In the genomic region with DNA sequence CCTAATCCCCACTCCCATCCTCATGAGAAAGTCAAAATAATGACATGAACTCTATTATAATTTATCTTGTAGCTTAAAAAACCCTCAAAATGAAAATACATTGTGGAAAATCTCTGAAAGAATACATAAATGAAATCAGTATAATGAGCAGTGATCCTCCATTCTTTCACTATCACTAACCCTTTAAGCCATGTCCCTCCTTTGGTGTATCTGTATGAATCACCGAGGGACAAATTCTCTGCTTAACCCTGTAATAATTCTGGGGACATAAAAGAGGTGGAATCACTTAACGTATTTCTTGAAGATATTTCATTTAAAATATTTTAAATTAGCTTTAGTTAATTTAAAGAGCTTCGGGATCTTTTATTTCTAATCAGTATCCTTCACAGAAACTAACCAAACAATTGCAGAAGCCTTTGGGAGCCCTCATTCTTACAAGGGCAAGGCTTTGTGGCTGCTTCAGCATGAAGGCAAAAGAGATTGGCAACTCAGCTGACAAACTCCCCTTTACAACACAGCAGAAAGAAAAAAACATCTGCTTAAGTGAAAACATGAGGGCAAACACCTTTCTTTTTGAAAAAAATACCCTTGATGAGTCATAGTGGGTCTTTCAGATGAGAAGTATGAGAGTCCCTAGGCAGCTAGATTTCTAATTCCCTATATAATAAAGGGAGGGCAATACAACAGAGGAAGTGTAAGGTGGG, we compare ENCODE assay signal across 12 cellular contexts. TPM values are rescaled to one million over a fixed set of nuclear protein-coding genes. Genes with fewer than 3 reads are reported as not detected.
A peak's percentile ranks its signal among the peaks of the same experiment; 100 is the strongest.
DNase-seq lines count a peak whose midpoint lies in the region; ATAC-seq, FAIRE-seq and TF ChIP-seq lines count a peak whose summit lies in the region.
"Had no signal": no experiment of that assay in that cellular context is flagged by ENCODE, and none has a peak within 500 bp of the region (broad histone marks: within the 10 kb centered on the region; RNA-seq: fewer than 3 reads in every experiment).

No MANE protein-coding gene starts in this region.

- H3K56ac ChIP-seq in IMR-90 (ENCODE audit: extremely low read depth, insufficient read depth, low read length), result no peak overlapping the region

- H3K27ac Mint-ChIP-seq in activated CD4-positive, alpha-beta T cell treated with anti-CD3 and anti-CD28 coated beads, Interleukin-2, amount 10 ng/mL, durations not matched to agents 24 days and 14 days, result no peak overlapping the region

- H3K4me2 ChIP-seq in IMR-90 (ENCODE audit: low read depth, low read length), result no peak overlapping the region

- H3K4ac ChIP-seq in IMR-90 (ENCODE audit: low read depth, low read length), result no peak overlapping the region

- H3K79me1 ChIP-seq in IMR-90 (ENCODE audit: low read depth in 1 of 2, low read length in 2 of 2), result no peaks in the 10 kb centered on the region

- no peak overlapping the region for H3K27ac ChIP-seq in IMR-90 (ENCODE audit: insufficient read depth, low read length)
- H3K27ac ChIP-seq: C4-2B, colonic mucosa had no signal

- no peaks in the 10 kb centered on the region for H3K27me3 ChIP-seq in IMR-90 (ENCODE audit: control insufficient read depth, insufficient read depth, low read length)
- H3K27me3 ChIP-seq: colonic mucosa had no signal

- H3K9me1 ChIP-seq in IMR-90 (ENCODE audit: insufficient read depth, low read length), result no peaks in the 10 kb centered on the region

- H3K9me3 Mint-ChIP-seq in activated CD4-positive, alpha-beta T cell treated with anti-CD3 and anti-CD28 coated beads, Interleukin-2, amount 10 ng/mL, durations not matched to agents 24 days and 14 days, result no peaks in the 10 kb centered on the region

- CTCF ChIA-PET in IMR-90 (lab: Yijun Ruan, JAX), result no interaction called here

- dilution Hi-C loops in IMR-90 (cut with HindIII; ENCODE audit: low sequenced_read_pairs, unreplicated experiment), result no loop called here

- BruUV-seq in IMR-90 (replicated peaks; lab: Mats Ljungman, UMichigan), result no TSS peak

- intact Hi-C loops in IMR-90 (cut with micrococcal nuclease), result no loop called here
- intact Hi-C loops in activated CD4-positive, alpha-beta T cell treated with anti-CD3 and anti-CD28 coated beads, Interleukin-2, amount 10 ng/mL, durations not matched to agents 24 days and 14 days (cut with micrococcal nuclease), result no loop called here

- no peaks in the 10 kb centered on the region; the same call in 1 of the 2 replicates for H3K4me1 ChIP-seq in IMR-90 (ENCODE audit: control insufficient read depth, insufficient read depth, low read length)
- H3K4me1 ChIP-seq: colonic mucosa had no signal

- no peak overlapping the region for H2BK15ac ChIP-seq in IMR-90 (ENCODE audit: low read depth, low read length)

- no peaks in the 10 kb centered on the region for H3K36me3 ChIP-seq in IMR-90 (ENCODE audit: control insufficient read depth, insufficient read depth, low read length)
- H3K36me3 ChIP-seq: colonic mucosa had no signal

- in situ Hi-C loops in IMR-90 (cut with MboI; ENCODE audit: low sequenced_read_pairs), result no loop called here

- POLR2A ChIA-PET in IMR-90 (lab: Charles Lee; ENCODE audit: unreplicated experiment), result no interaction called here

- no peak overlapping the region for H3K4me3 Mint-ChIP-seq in activated CD4-positive, alpha-beta T cell treated with anti-CD3 and anti-CD28 coated beads, Interleukin-2, amount 10 ng/mL, durations not matched to agents 24 days and 14 days

- H2AFZ ChIP-seq in IMR-90 (replicated peaks; ENCODE audit: low read length, poor library complexity), result no peak overlapping the region

- no peak overlapping the region for H4K8ac ChIP-seq in IMR-90 (ENCODE audit: low read depth in 2 of 2, low read length in 2 of 2)

- no peak overlapping the region for H3K18ac ChIP-seq in IMR-90 (ENCODE audit: low read depth, low read length)

- no CpG with 5 or more reads among the region's 3 CpGs for WGBS in IMR-90 (ENCODE audit: extremely low coverage in 2 of 2, insufficient read length in 1 of 2), 2 experiments

- H3K14ac ChIP-seq in IMR-90 (replicated peaks; ENCODE audit: low read depth, low read length), result no peak overlapping the region

- H2BK20ac ChIP-seq in IMR-90 (ENCODE audit: low read depth, low read length), result no peak overlapping the region

- H2AK5ac ChIP-seq in IMR-90 (ENCODE audit: low read depth, low read length), result no peak overlapping the region

- no peak overlapping the region for H3K9ac ChIP-seq in IMR-90 (ENCODE audit: low read depth, low read length)

- no peak overlapping the region for H2BK5ac ChIP-seq in IMR-90 (ENCODE audit: low read depth, low read length, poor library complexity, severe bottlenecking)

- H3K4me3 ChIP-seq in IMR-90 (ENCODE audit: insufficient read depth, low read depth, low read length), result no peak overlapping the region
- H3K4me3 ChIP-seq: colonic mucosa had no signal

- no peak overlapping the region for H3K23ac ChIP-seq in IMR-90 (ENCODE audit: low read depth, low read length)

- no peak overlapping the region for H4K5ac ChIP-seq in IMR-90 (ENCODE audit: low read depth, low read length)

- no peaks in the 10 kb centered on the region for H3K36me3 Mint-ChIP-seq in activated CD4-positive, alpha-beta T cell treated with anti-CD3 and anti-CD28 coated beads, Interleukin-2, amount 10 ng/mL, durations not matched to agents 24 days and 14 days (ENCODE audit: low read depth)

- ATAC-seq in GM19372 (IDR thresholded peaks at IDR 0.05; ENCODE audit: low read depth, unreplicated experiment), result peak; percentile 93
- peak; percentile 92 for ATAC-seq in HG02870 (IDR thresholded peaks at IDR 0.05; ENCODE audit: unreplicated experiment)
- no peak for ATAC-seq in IMR-90 (ENCODE audit: low read depth)
- ATAC-seq: HCT116 had no signal

- TF ChIP-seq POLR2A in GM12891 (IDR thresholded peaks at IDR 0.05; ENCODE audit: low read depth, low read length) (no peak), IMR-90 (IDR thresholded peaks at IDR 0.05; ENCODE audit: low read depth, low read length) (no peak), H54 (IDR thresholded peaks at IDR 0.05; ENCODE audit: low read depth, low read length) (no peak)

- no peaks in the 10 kb centered on the region for H3K9me3 ChIP-seq in IMR-90 (ENCODE audit: control insufficient read depth, insufficient read depth, low read length)
- H3K9me3 ChIP-seq: colonic mucosa had no signal

- FAIRE-seq in GM12891 (lab: Jason Lieb, UNC) (no peak), H54 (lab: Jason Lieb, UNC) (no peak)

- no peak for TF ChIP-seq RAD21 in IMR-90 (IDR thresholded peaks at IDR 0.05; ENCODE audit: low read length)

- H2BK120ac ChIP-seq in IMR-90 (ENCODE audit: low read depth, low read length), result no peak overlapping the region

- TF ChIP-seq CTCF in IMR-90 (conservative IDR thresholded peaks at IDR 0.05; ENCODE audit: low read depth, low read length), result no peak

- peaks cover 3% of the 10 kb centered on the region for H3K4me1 Mint-ChIP-seq in activated CD4-positive, alpha-beta T cell treated with anti-CD3 and anti-CD28 coated beads, Interleukin-2, amount 10 ng/mL, durations not matched to agents 24 days and 14 days

- no peak overlapping the region for H2AK9ac ChIP-seq in IMR-90 (replicated peaks; ENCODE audit: low read depth, low read length, poor library complexity)

- H4K91ac ChIP-seq in IMR-90 (ENCODE audit: insufficient read depth, low read depth, low read length), result no peak overlapping the region

- no peak for DNase-seq in GM12891 (ENCODE audit: insufficient read length, low spot score)
- DNase-seq in IMR-90, result peak; percentile 18
- DNase-seq in H54 (ENCODE audit: insufficient read length, low spot score), result no peak
- DNase-seq in activated CD4-positive, alpha-beta T cell treated with anti-CD3 and anti-CD28 coated beads, Interleukin-2, amount 10 ng/mL, durations not matched to agents 24 days and 14 days, result no peak
- no peak for DNase-seq in activated effector memory CD4-positive, alpha-beta T cell treated with Interleukin-2 at 50 U/mL for 16 hours
- DNase-seq in HuH-7.5 (ENCODE audit: low spot score), result no peak
- DNase-seq: colonic mucosa, NCI-H187 treated with DMSO at 0.1 percent for 48 hours had no signal

- no peaks in the 10 kb centered on the region for H4K20me1 ChIP-seq in IMR-90 (ENCODE audit: insufficient read depth, low read length)

- peaks cover 2% of the 10 kb centered on the region for H3K27me3 Mint-ChIP-seq in activated CD4-positive, alpha-beta T cell treated with anti-CD3 and anti-CD28 coated beads, Interleukin-2, amount 10 ng/mL, durations not matched to agents 24 days and 14 days

TF ChIP-seq in GM12891, 5 proteins besides CTCF, POLR2A, EP300 and RAD21:
- TF ChIP-seq POU2F2 (IDR thresholded peaks at IDR 0.05; ENCODE audit: low read depth, low read length), result no peak
- TF ChIP-seq SPI1 (IDR thresholded peaks at IDR 0.05; ENCODE audit: low read depth, low read length), result 0 out of 2 replicates have a peak, but pooled peaks have one; percentile 29

TF ChIP-seq in IMR-90, 13 proteins besides CTCF, POLR2A, EP300 and RAD21 (continues in another document):
- no peak for TF ChIP-seq CHD1 (IDR thresholded peaks at IDR 0.05; ENCODE audit: low read depth, low read length)
- TF ChIP-seq, protein P1, sequence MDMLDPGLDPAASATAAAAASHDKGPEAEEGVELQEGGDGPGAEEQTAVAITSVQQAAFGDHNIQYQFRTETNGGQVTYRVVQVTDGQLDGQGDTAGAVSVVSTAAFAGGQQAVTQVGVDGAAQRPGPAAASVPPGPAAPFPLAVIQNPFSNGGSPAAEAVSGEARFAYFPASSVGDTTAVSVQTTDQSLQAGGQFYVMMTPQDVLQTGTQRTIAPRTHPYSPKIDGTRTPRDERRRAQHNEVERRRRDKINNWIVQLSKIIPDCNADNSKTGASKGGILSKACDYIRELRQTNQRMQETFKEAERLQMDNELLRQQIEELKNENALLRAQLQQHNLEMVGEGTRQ (IDR thresholded peaks at IDR 0.05; ENCODE audit: low read depth, low read length), result no peak
- TF ChIP-seq MAZ (IDR thresholded peaks at IDR 0.05; ENCODE audit: borderline replicate concordance, low read depth, low read length), result no peak
- no peak for TF ChIP-seq MXI1 (IDR thresholded peaks at IDR 0.05; ENCODE audit: borderline replicate concordance, low read depth, low read length)
- no peak for TF ChIP-seq RFX5 (IDR thresholded peaks at IDR 0.05; ENCODE audit: low read depth, low read length)
- TF ChIP-seq FOS (IDR thresholded peaks at IDR 0.05; ENCODE audit: low read depth, low read length), result no peak
- TF ChIP-seq RCOR1 (IDR thresholded peaks at IDR 0.05; ENCODE audit: insufficient replicate concordance, low read length), result no peak
- no peak for TF ChIP-seq BHLHE40 (IDR thresholded peaks at IDR 0.05; ENCODE audit: low read depth, low read length)
- no peak for TF ChIP-seq NFE2L2 (IDR thresholded peaks at IDR 0.05; ENCODE audit: low read depth, low read length)
- no peak for TF ChIP-seq MAFK (IDR thresholded peaks at IDR 0.05; ENCODE audit: low read depth, low read length)
- no peak for TF ChIP-seq CEBPB (IDR thresholded peaks at IDR 0.05; ENCODE audit: low read depth, low read length)

RNA-seq across cellular contexts. Expression of a gene that starts 44.0 kb away (rescaled TPM):
- 13.2 TPM for polyA plus RNA-seq in GM12891 (2012; ENCODE audit: low read depth, missing spikeins)
- total RNA-seq in IMR-90 (2012; rRNA removed), result 400 and 423 TPM in 2 replicates
- 105 and 117 TPM in 2 replicates for polyA plus RNA-seq in IMR-90 (2012; rRNA removed)
- polyA plus RNA-seq in IMR-90 (2012; cell fraction: cytosol; rRNA removed), result 32.8 and 49.6 TPM in 2 replicates
- polyA plus RNA-seq in IMR-90 (2012; cell fraction: nucleus; rRNA removed; ENCODE audit: low replicate concordance), result 29.9 and 107 TPM in 2 replicates
- total RNA-seq in activated CD4-positive, alpha-beta T cell treated with anti-CD3 and anti-CD28 coated beads, Interleukin-2, amount 10 ng/mL, durations not matched to agents 24 days and 14 days, result 26.3 and 26.5 TPM in 2 replicates

Comparison
In these comparisons a context has a peak if more than half of its experiments do, and no peak if none do; other contexts are left out.
1. RNA of a gene that starts 44.0 kb away (total RNA-seq): 400 to 423 TPM in IMR-90; 26.3 to 26.5 TPM in activated CD4-positive, alpha-beta T cell treated with anti-CD3 and anti-CD28 coated beads, Interleukin-2, amount 10 ng/mL, durations not matched to agents 24 days and 14 days; every median in the first group is over 10 times any median in the second.